8 cellular contexts compared by ENCODE assay signal in genomic region chr9:4662989-4663792, GRCh38. TPM values are rescaled to one million over a fixed set of nuclear protein-coding genes. Genes with fewer than 3 reads are reported as not detected.
A peak's percentile ranks its signal among the peaks of the same experiment; 100 is the strongest.
DNase-seq lines count a peak whose midpoint lies in the region; ATAC-seq, FAIRE-seq and TF ChIP-seq lines count a peak whose summit lies in the region.

No MANE protein-coding gene starts in this region.

- H2BK12ac ChIP-seq in neuronal stem cell (ENCODE audit: low read length): no peak overlapping the region

- peaks cover 6% of the 10 kb centered on the region for H3K36me3 Mint-ChIP-seq in activated CD4-positive, alpha-beta T cell treated with anti-CD3 and anti-CD28 coated beads, Interleukin-2, amount 10 ng/mL, durations not matched to agents 24 days and 14 days (ENCODE audit: low read depth)
- peaks cover 6% of the 10 kb centered on the region for H3K36me3 Mint-ChIP-seq in endothelial cell (ENCODE audit: low read depth, unreplicated experiment)

- H3K36me3 ChIP-seq in PC-3 (ENCODE audit: low read depth, low read length) (no peaks in the 10 kb centered on the region), neuronal stem cell (replicated peaks in 1 of 2; ENCODE audit: control insufficient read depth in 2 of 2, insufficient read depth in 2 of 2, low read length in 2 of 2) (no peaks in the 10 kb centered on the region)

- no peaks in the 10 kb centered on the region for H3K9me2 ChIP-seq in PC-3 (replicated peaks; ENCODE audit: low read length)

- no peak overlapping the region for H3K18ac ChIP-seq in neuronal stem cell (ENCODE audit: low read length)

- H3K4me1 Mint-ChIP-seq in activated CD4-positive, alpha-beta T cell treated with anti-CD3 and anti-CD28 coated beads, Interleukin-2, amount 10 ng/mL, durations not matched to agents 24 days and 14 days: peaks cover 50% of the 10 kb centered on the region
- peaks cover 35% of the 10 kb centered on the region for H3K4me1 Mint-ChIP-seq in endothelial cell (ENCODE audit: unreplicated experiment)

- H4K8ac ChIP-seq in neuronal stem cell (ENCODE audit: low read depth, low read length): no peak overlapping the region

- H3K4me3 Mint-ChIP-seq in activated CD4-positive, alpha-beta T cell treated with anti-CD3 and anti-CD28 coated beads, Interleukin-2, amount 10 ng/mL, durations not matched to agents 24 days and 14 days: peak overlapping the region; percentile 87
- peak overlapping the region; percentile 93 for H3K4me3 Mint-ChIP-seq in endothelial cell (ENCODE audit: unreplicated experiment)

- H2BK15ac ChIP-seq in neuronal stem cell (ENCODE audit: low read length): no peak overlapping the region

- H3K4ac ChIP-seq in neuronal stem cell (ENCODE audit: low read length): no peak overlapping the region

- H3K27me3 Mint-ChIP-seq in activated CD4-positive, alpha-beta T cell treated with anti-CD3 and anti-CD28 coated beads, Interleukin-2, amount 10 ng/mL, durations not matched to agents 24 days and 14 days: peaks cover 13% of the 10 kb centered on the region
- peaks cover 15% of the 10 kb centered on the region for H3K27me3 Mint-ChIP-seq in endothelial cell (ENCODE audit: unreplicated experiment)

- H3K4me1 ChIP-seq in PC-3 (ENCODE audit: insufficient read depth, low read length) (peaks cover 52% of the 10 kb centered on the region), neuronal stem cell (ENCODE audit: control insufficient read depth in 2 of 2, insufficient read depth in 1 of 2, low read depth in 1 of 2, low read length in 2 of 2) (peaks cover 5 to 8% of the 10 kb centered on the region in 2 donors)

- peak overlapping the region; percentile 79 for H3K27ac Mint-ChIP-seq in activated CD4-positive, alpha-beta T cell treated with anti-CD3 and anti-CD28 coated beads, Interleukin-2, amount 10 ng/mL, durations not matched to agents 24 days and 14 days
- H3K27ac Mint-ChIP-seq in endothelial cell (ENCODE audit: unreplicated experiment): peak overlapping the region; percentile 95

- H3K9ac ChIP-seq in PC-3 (ENCODE audit: low read length) (peak overlapping the region; percentile 87), neuronal stem cell (ENCODE audit: low read depth, low read length, poor library complexity) (peak overlapping the region; percentile 99)

- peaks cover 36% of the 10 kb centered on the region for H3K79me2 ChIP-seq in PC-3 (ENCODE audit: low read length)

- no peak overlapping the region for H3K23ac ChIP-seq in neuronal stem cell (ENCODE audit: low read depth, low read length, poor library complexity)

- H3K27me3 ChIP-seq in PC-3 (ENCODE audit: low read length) (no peaks in the 10 kb centered on the region), neuronal stem cell (ENCODE audit: control insufficient read depth in 3 of 3, insufficient read depth in 3 of 3, low read depth in 1 of 3, low read length in 3 of 3) (peaks cover 0 to 5% (median 0%) of the 10 kb centered on the region in 3 experiments)

- TF ChIP-seq CTCF in PC-3 (conservative IDR thresholded peaks at IDR 0.05; ENCODE audit: low read depth, low read length) (no peak), endothelial cell (IDR thresholded peaks at IDR 0.05; ENCODE audit: unreplicated experiment) (no peak)

- no peaks in the 10 kb centered on the region for H3K9me3 Mint-ChIP-seq in activated CD4-positive, alpha-beta T cell treated with anti-CD3 and anti-CD28 coated beads, Interleukin-2, amount 10 ng/mL, durations not matched to agents 24 days and 14 days
- no peaks in the 10 kb centered on the region for H3K9me3 Mint-ChIP-seq in endothelial cell (ENCODE audit: unreplicated experiment)

- H4K20me1 ChIP-seq in PC-3 (ENCODE audit: low read length): peaks cover 4% of the 10 kb centered on the region; the same call in 1 of the 2 replicates

- no peaks in the 10 kb centered on the region for H3K79me1 ChIP-seq in neuronal stem cell (ENCODE audit: low read depth, low read length)

- peak overlapping the region; percentile 48 for H3K27ac ChIP-seq in PC-3 (ENCODE audit: low read length)
- H3K27ac ChIP-seq in neuronal stem cell (replicated peaks; ENCODE audit: low read length): no peak overlapping the region

- no peak for FAIRE-seq in HTR-8/SVneo (lab: Jason Lieb, UNC)

- peak; percentile 61 for DNase-seq in activated CD4-positive, alpha-beta T cell treated with anti-CD3 and anti-CD28 coated beads, Interleukin-2, amount 10 ng/mL, durations not matched to agents 24 days and 14 days
- DNase-seq in activated CD4-positive, alpha-beta T cell treated with anti-CD3 and anti-CD28 coated beads for 48 hours: no peak
- DNase-seq in PC-3: peak; percentile 29
- DNase-seq in endothelial cell (ENCODE audit: low spot score): no peak
- DNase-seq in neuronal stem cell (ENCODE audit: low spot score): no peak
- DNase-seq in HTR-8/SVneo (ENCODE audit: insufficient read length, low spot score): no peak
- no peak for DNase-seq in amniotic stem cell (lab: John Stamatoyannopoulos, UW)

- ATAC-seq in PC-3: no peak
- no peak for ATAC-seq in HG03439 (IDR thresholded peaks at IDR 0.05; ENCODE audit: unreplicated experiment)

- H2BK5ac ChIP-seq in neuronal stem cell (ENCODE audit: low read length): no peak overlapping the region

- no peak overlapping the region for H2BK120ac ChIP-seq in neuronal stem cell (ENCODE audit: low read depth, low read length)

- H3K4me2 ChIP-seq in PC-3 (ENCODE audit: low read length) (peak overlapping the region; percentile 91), neuronal stem cell (ENCODE audit: insufficient read depth, low read length, poor library complexity, severe bottlenecking) (peak overlapping the region; percentile 94)

- CTCF ChIA-PET in PC-3 (lab: Charles Lee): no interaction called here

- intact Hi-C loops in activated CD4-positive, alpha-beta T cell treated with anti-CD3 and anti-CD28 coated beads, Interleukin-2, amount 10 ng/mL, durations not matched to agents 24 days and 14 days (cut with micrococcal nuclease): loop anchor here (1.0 to 10.0 kb wide), 5 partner anchors 16 to 792 kb away; partner anchors contain the start of genes AK3, CD274, CDC37L1 and GLIS3
- intact Hi-C loops in PC-3 (cut with micrococcal nuclease): loop anchor here (1.0 to 5.0 kb wide), 3 partner anchors 16 to 171 kb away; partner anchors contain the start of genes AK3, CDC37L1 and SLC1A1

- POLR2A ChIA-PET in PC-3 (lab: Charles Lee; ENCODE audit: unreplicated experiment): interaction anchor here (0.6 kb wide), 1 partner anchor 553 kb away, joined by 3 read pairs; no protein-coding TSS in a partner anchor

- BruUV-seq in PC-3 (replicated peaks; lab: Mats Ljungman, UMichigan): TSS peak; percentile 36

- no peaks in the 10 kb centered on the region for H3F3A ChIP-seq in PC-3 (ENCODE audit: low read length, unreplicated experiment)

- peak overlapping the region; percentile 72 for H3K14ac ChIP-seq in neuronal stem cell (ENCODE audit: low read length)

- H2AK5ac ChIP-seq in neuronal stem cell (ENCODE audit: low read depth, low read length): no peak overlapping the region

- H3K9me3 ChIP-seq in PC-3 (ENCODE audit: low read length) (no peaks in the 10 kb centered on the region), neuronal stem cell (replicated peaks in 1 of 2; ENCODE audit: control insufficient read depth in 2 of 2, insufficient read depth in 1 of 2, low read depth in 1 of 2, low read length in 2 of 2) (no peaks in the 10 kb centered on the region)

- H4K91ac ChIP-seq in neuronal stem cell (ENCODE audit: low read depth, low read length, poor library complexity): no peak overlapping the region

- peak overlapping the region; percentile 85 for H2AFZ ChIP-seq in PC-3 (ENCODE audit: low read length)
- peak overlapping the region; percentile 93 for H2AFZ ChIP-seq in neuronal stem cell (ENCODE audit: low read length)

- peak overlapping the region; percentile 92 for H3K4me3 ChIP-seq in PC-3 (ENCODE audit: low read length)
- peak overlapping the region; percentile 62 to 89 for H3K4me3 ChIP-seq in neuronal stem cell (ENCODE audit: low read length in 2 of 2)

- WGBS in neuronal stem cell (ENCODE audit: extremely low coverage in 2 of 2, insufficient read length in 2 of 2, insufficient replicate concordance in 1 of 2), 2 donors: no CpG with 5 or more reads among the region's 13 CpGs

RNA-seq across cellular contexts. Expression of gene PLPP6, which starts 1.1 kb away (rescaled TPM):
- total RNA-seq in activated CD4-positive, alpha-beta T cell treated with anti-CD3 and anti-CD28 coated beads, Interleukin-2, amount 10 ng/mL, durations not matched to agents 24 days and 14 days: 5.5 and 6.0 TPM in 2 replicates
- total RNA-seq in PC-3 (2014; rRNA removed) (3.6 and 4.0 TPM in 2 replicates), endothelial cell (ENCODE audit: unreplicated experiment) (7.7 TPM)
- 6.7 TPM for polyA plus RNA-seq in neuronal stem cell (2013, experiment 1 of 2)
- polyA plus RNA-seq in neuronal stem cell (2013, experiment 2 of 2): 7.0 TPM

RNA-seq across cellular contexts. Expression of gene SPATA6L, which starts 3.1 kb away (rescaled TPM):
- total RNA-seq in activated CD4-positive, alpha-beta T cell treated with anti-CD3 and anti-CD28 coated beads, Interleukin-2, amount 10 ng/mL, durations not matched to agents 24 days and 14 days: not detected in 2 replicates
- total RNA-seq in PC-3 (2014; rRNA removed) (1.4 TPM in 1 of 2 replicates, not detected in the other), endothelial cell (ENCODE audit: unreplicated experiment) (6.7 TPM)
- 0.07 TPM for polyA plus RNA-seq in neuronal stem cell (2013, experiment 1 of 2)
- 0.12 TPM for polyA plus RNA-seq in neuronal stem cell (2013, experiment 2 of 2)

RNA-seq across cellular contexts. Expression of gene CDC37L1, which starts 16.2 kb away (rescaled TPM):
- total RNA-seq in activated CD4-positive, alpha-beta T cell treated with anti-CD3 and anti-CD28 coated beads, Interleukin-2, amount 10 ng/mL, durations not matched to agents 24 days and 14 days: 11.3 and 12.1 TPM in 2 replicates
- total RNA-seq in PC-3 (2014; rRNA removed): 5.1 and 7.8 TPM in 2 replicates
- 10.7 TPM for total RNA-seq in endothelial cell (ENCODE audit: unreplicated experiment)
- 8.6 TPM for polyA plus RNA-seq in neuronal stem cell (2013, experiment 1 of 2)
- 8.3 TPM for polyA plus RNA-seq in neuronal stem cell (2013, experiment 2 of 2)

Comparison
In these comparisons a context has a peak if more than half of its experiments do, and no peak if none do; other contexts are left out.
1. DNase-seq: peak in activated CD4-positive, alpha-beta T cell treated with anti-CD3 and anti-CD28 coated beads, Interleukin-2, amount 10 ng/mL, durations not matched to agents 24 days and 14 days (single experiment) and PC-3 (single experiment); none in activated CD4-positive, alpha-beta T cell treated with anti-CD3 and anti-CD28 coated beads for 48 hours (single experiment), endothelial cell (single experiment), neuronal stem cell (single experiment), HTR-8/SVneo (single experiment) and amniotic stem cell (single experiment).